ENCODE assay signal across 12 cellular contexts in the genomic region with DNA sequence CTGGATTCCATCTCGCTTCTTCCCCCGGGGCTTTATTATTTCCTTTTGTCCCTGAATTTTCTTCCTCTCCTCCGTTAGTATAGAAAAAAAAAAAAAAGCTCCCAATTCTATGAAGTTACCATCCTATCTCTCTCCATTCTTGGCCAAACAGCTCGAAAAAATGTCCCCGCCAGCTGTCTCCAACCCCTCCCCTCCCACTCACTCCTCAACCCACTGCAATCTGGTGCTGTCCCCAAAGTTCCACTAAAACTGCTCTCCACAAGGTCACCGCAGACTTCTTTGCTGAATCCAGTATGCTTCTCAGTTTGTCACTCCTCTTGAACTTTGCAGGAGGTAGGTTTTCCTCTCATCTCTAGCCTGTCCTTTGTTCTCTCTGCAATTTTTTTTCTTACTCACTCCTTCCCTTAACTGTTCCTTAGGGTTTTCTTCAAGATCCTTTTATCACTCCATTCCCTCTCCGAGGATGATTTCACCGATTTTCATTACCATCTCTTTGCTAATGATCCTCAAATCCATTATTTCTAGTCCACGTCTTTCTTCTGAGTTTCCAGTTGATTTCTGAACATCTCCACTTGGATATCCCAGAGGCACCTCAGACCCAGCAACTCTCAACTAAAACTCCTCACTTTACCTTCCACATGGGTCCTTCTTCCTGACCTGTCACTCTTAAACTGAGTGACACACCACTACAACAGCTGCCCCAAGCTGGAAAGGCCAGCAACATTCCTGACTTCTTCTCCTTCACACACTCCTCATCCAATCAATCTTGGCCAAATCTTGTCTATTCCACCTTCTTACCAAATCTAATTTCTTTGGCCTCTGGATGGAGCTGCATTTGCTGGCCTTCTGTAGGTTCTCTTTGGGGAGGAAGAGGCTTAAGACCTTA. TPM values are rescaled to one million over a fixed set of nuclear protein-coding genes. Genes with fewer than 3 reads are reported as not detected.
DNase-seq lines count a peak whose midpoint lies in the region; ATAC-seq, FAIRE-seq and TF ChIP-seq lines count a peak whose summit lies in the region.
"Had no signal": no experiment of that assay in that cellular context is flagged by ENCODE, and none has a peak within 500 bp of the region (broad histone marks: within the 10 kb centered on the region; RNA-seq: fewer than 3 reads in every experiment).

No MANE protein-coding gene starts in this region.

- H3K27ac ChIP-seq in CD4-positive, alpha-beta memory T cell (ENCODE audit: low read depth, low read length), result peak overlapping the region; percentile 94
- H3K27ac ChIP-seq in astrocyte (ENCODE audit: low read depth, low read length), result no peak overlapping the region
- H3K27ac ChIP-seq in MM.1S (ENCODE audit: low read length), result no peak overlapping the region

- peaks cover 0 to 18% of the 10 kb centered on the region in 2 donors for H3K36me3 Mint-ChIP-seq in CD4-positive, alpha-beta memory T cell
- peaks cover 10% of the 10 kb centered on the region for H3K36me3 Mint-ChIP-seq in HFFc6 (ENCODE audit: low read depth)
- no peaks in the 10 kb centered on the region for H3K36me3 Mint-ChIP-seq in astrocyte (ENCODE audit: low read depth, unreplicated experiment)
- peaks cover 21% of the 10 kb centered on the region for H3K36me3 Mint-ChIP-seq in nephron progenitor cell (ENCODE audit: low read depth)

- peaks cover 8% of the 10 kb centered on the region for H3K36me3 ChIP-seq in CD4-positive, alpha-beta memory T cell (ENCODE audit: insufficient read depth, low read length)
- H3K36me3 ChIP-seq in astrocyte (ENCODE audit: insufficient read depth, low read length) (peaks cover 1% of the 10 kb centered on the region), mucosa of descending colon (ENCODE audit: low read depth) (no peaks in the 10 kb centered on the region), MM.1S (replicated peaks; ENCODE audit: insufficient read depth, low read length) (peaks cover 5% of the 10 kb centered on the region)

- H3K9ac ChIP-seq in astrocyte (ENCODE audit: low read length) (no peak overlapping the region), MM.1S (ENCODE audit: low read length) (no peak overlapping the region)

- no peaks in the 10 kb centered on the region for H3K9me2 ChIP-seq in MM.1S (replicated peaks; ENCODE audit: insufficient read depth, low read length)

- H3K9me3 ChIP-seq in CD4-positive, alpha-beta memory T cell (ENCODE audit: control insufficient read depth in 1 of 2, low read length in 2 of 2), result no peaks in the 10 kb centered on the region
- H3K9me3 ChIP-seq in astrocyte (ENCODE audit: insufficient read depth, low read depth, low read length) (no peaks in the 10 kb centered on the region), mucosa of descending colon (no peaks in the 10 kb centered on the region), MM.1S (replicated peaks; ENCODE audit: insufficient read depth, low read length) (no peaks in the 10 kb centered on the region)

- no peak for DNase-seq in CD4-positive, alpha-beta memory T cell
- no peak for DNase-seq in HFFc6
- DNase-seq in astrocyte (ENCODE audit: low read depth), result no peak
- no peak for DNase-seq in nephron progenitor cell
- DNase-seq in mucosa of descending colon, result no peak
- DNase-seq in NCI-H146 (lab: John Stamatoyannopoulos, UW), result no peak
- no peak for DNase-seq in MM.1S
- DNase-seq in GM19238 (ENCODE audit: insufficient read length, low spot score), result no peak
- DNase-seq: activated CD4-positive, CD25-positive, alpha-beta regulatory T cell; amygdala; NCI-H510A treated with DMSO at 0.1 percent for 48 hours; SHP77 had no signal

- H3K79me2 ChIP-seq in astrocyte (ENCODE audit: insufficient read depth, low read length), result peaks cover 35% of the 10 kb centered on the region
- H3K79me2 ChIP-seq in MM.1S (ENCODE audit: low read length), result peaks cover 32% of the 10 kb centered on the region

- H3K9me3 Mint-ChIP-seq in CD4-positive, alpha-beta memory T cell, result peaks cover 0 to 1% (median 0%) of the 10 kb centered on the region in 8 donors
- H3K9me3 Mint-ChIP-seq in HFFc6, result no peaks in the 10 kb centered on the region
- no peaks in the 10 kb centered on the region for H3K9me3 Mint-ChIP-seq in astrocyte (ENCODE audit: unreplicated experiment)
- H3K9me3 Mint-ChIP-seq in nephron progenitor cell, result peaks cover 9% of the 10 kb centered on the region

- no peak for ATAC-seq in mucosa of descending colon

- H4K20me1 ChIP-seq in astrocyte (ENCODE audit: insufficient read depth, low read length) (peaks cover 27% of the 10 kb centered on the region), MM.1S (ENCODE audit: insufficient read depth, low read length) (peaks cover 6% of the 10 kb centered on the region; the same call in 1 of the 2 replicates)

- peak overlapping the region; percentile 83 to 91 (median 88) for H3K4me3 Mint-ChIP-seq in CD4-positive, alpha-beta memory T cell
- peak overlapping the region; percentile 30 for H3K4me3 Mint-ChIP-seq in HFFc6
- peak overlapping the region; percentile 78 for H3K4me3 Mint-ChIP-seq in astrocyte (ENCODE audit: unreplicated experiment)
- H3K4me3 Mint-ChIP-seq in nephron progenitor cell, result peak overlapping the region; percentile 21

- CTCF ChIA-PET in CD4-positive, alpha-beta memory T cell (lab: Charles Lee; ENCODE audit: partially characterized antibody), result interaction anchor here (0.7 to 2.9 kb wide), 5 partner anchors 11 to 70 kb away, joined by 3 to 17 read pairs (median 4); no protein-coding TSS in a partner anchor

- H3K27me3 ChIP-seq in CD4-positive, alpha-beta memory T cell (ENCODE audit: insufficient read depth, low read length), result no peaks in the 10 kb centered on the region
- H3K27me3 ChIP-seq in astrocyte (ENCODE audit: insufficient read depth, low read length), result no peaks in the 10 kb centered on the region
- no peaks in the 10 kb centered on the region for H3K27me3 ChIP-seq in MM.1S (replicated peaks; ENCODE audit: insufficient read depth, low read length)

- POLR2A ChIA-PET in CD4-positive, alpha-beta memory T cell (lab: Charles Lee; ENCODE audit: partially characterized antibody), result interaction anchor here (0.6 to 3.0 kb wide), 16 partner anchors 10 to 598 kb away, joined by 3 to 18 read pairs (median 6); a partner anchor contains a TSS

- no peak overlapping the region for H3K4me3 ChIP-seq in CD4-positive, alpha-beta memory T cell (ENCODE audit: low read length in 2 of 2)
- H3K4me3 ChIP-seq in astrocyte (ENCODE audit: insufficient read depth, low read depth, low read length), result no peak overlapping the region
- H3K4me3 ChIP-seq in mucosa of descending colon, result no peak overlapping the region
- H3K4me3 ChIP-seq in MM.1S (ENCODE audit: low read length), result no peak overlapping the region

- H3K27me3 Mint-ChIP-seq in CD4-positive, alpha-beta memory T cell, result no peaks in the 10 kb centered on the region
- no peaks in the 10 kb centered on the region for H3K27me3 Mint-ChIP-seq in HFFc6 (ENCODE audit: insufficient read depth)
- H3K27me3 Mint-ChIP-seq in astrocyte (ENCODE audit: low read depth, unreplicated experiment), result no peaks in the 10 kb centered on the region
- H3K27me3 Mint-ChIP-seq in nephron progenitor cell (ENCODE audit: low read depth, poor library complexity), result peaks cover 3% of the 10 kb centered on the region

- peaks cover 22 to 45% (median 36%) of the 10 kb centered on the region in 4 donors for H3K4me1 Mint-ChIP-seq in CD4-positive, alpha-beta memory T cell
- peaks cover 25% of the 10 kb centered on the region for H3K4me1 Mint-ChIP-seq in HFFc6 (ENCODE audit: low read depth)
- peaks cover 10% of the 10 kb centered on the region for H3K4me1 Mint-ChIP-seq in astrocyte (ENCODE audit: low read depth, unreplicated experiment)
- H3K4me1 Mint-ChIP-seq in nephron progenitor cell, result peaks cover 40% of the 10 kb centered on the region

- TF ChIP-seq CTCF in HFFc6 (IDR thresholded peaks at IDR 0.05) (no peak), astrocyte (IDR thresholded peaks at IDR 0.05; ENCODE audit: insufficient read depth, low read depth, low read length) (no peak), nephron progenitor cell (IDR thresholded peaks at IDR 0.05) (no peak), mucosa of descending colon (IDR thresholded peaks at IDR 0.05) (no peak), MM.1S (IDR thresholded peaks at IDR 0.05; ENCODE audit: low read length) (no peak)

- H2AFZ ChIP-seq in astrocyte (ENCODE audit: low read depth, low read length) (no peak overlapping the region), MM.1S (ENCODE audit: low read length) (no peak overlapping the region)

- H3K27ac Mint-ChIP-seq in CD4-positive, alpha-beta memory T cell, result peak overlapping the region; percentile 87 to 98 (median 97)
- H3K27ac Mint-ChIP-seq in HFFc6 (peak overlapping the region; percentile 96), astrocyte (ENCODE audit: unreplicated experiment) (peak overlapping the region; percentile 71), nephron progenitor cell (no peak overlapping the region)

- H3K4me1 ChIP-seq in CD4-positive, alpha-beta memory T cell (ENCODE audit: insufficient read depth, low read length), result peaks cover 36% of the 10 kb centered on the region
- H3K4me1 ChIP-seq in astrocyte (ENCODE audit: insufficient read depth, low read length) (peaks cover 9% of the 10 kb centered on the region), mucosa of descending colon (ENCODE audit: low read depth) (peaks cover 8% of the 10 kb centered on the region), MM.1S (ENCODE audit: low read length) (peaks cover 8% of the 10 kb centered on the region; the same call in 1 of the 2 replicates)

- no peak for FAIRE-seq in astrocyte (lab: Jason Lieb, UNC)

- H3F3A ChIP-seq in MM.1S (ENCODE audit: insufficient read depth, low read length), result peaks cover 17% of the 10 kb centered on the region; the same call in 1 of the 2 replicates

- intact Hi-C loops in CD4-positive, alpha-beta memory T cell (cut with micrococcal nuclease), result loop anchor here (1.0 to 5.0 kb wide), 7 partner anchors 30 to 333 kb away; a partner anchor contains a TSS
- intact Hi-C loops in mucosa of descending colon (cut with DNase I, micrococcal nuclease), result no loop called here

- H3K4me2 ChIP-seq in astrocyte (ENCODE audit: low read length), result no peak overlapping the region
- H3K4me2 ChIP-seq in MM.1S (ENCODE audit: low read depth, low read length), result no peak overlapping the region

RNA-seq across cellular contexts. Expression of a gene that starts 1.5 kb away (rescaled TPM):
- total RNA-seq in CD4-positive, alpha-beta memory T cell, result 100 to 1,000 TPM; 255 to 264 TPM
- polyA plus RNA-seq in CD4-positive, alpha-beta memory T cell, result 100 to 1,000 TPM; 302 to 416 TPM
- 100 to 1,000 TPM; 398 to 555 (median 512) TPM for total RNA-seq in HFFc6 (2021; fragmentation: NEBNext Ultra II Directional; extraction: Animal tissue kit (Norgen Biotek cat#: 25700))
- 413 and 449 TPM in 2 replicates for total RNA-seq in astrocyte
- 100 to 1,000 TPM; 218 to 304 (median 254) TPM for total RNA-seq in mucosa of descending colon

RNA-seq across cellular contexts. Expression of a gene that starts 21.2 kb away (rescaled TPM):
- 100 to 1,000 TPM; 137 to 164 TPM for total RNA-seq in CD4-positive, alpha-beta memory T cell
- 10 to 100 TPM; 33.4 to 49.1 TPM for polyA plus RNA-seq in CD4-positive, alpha-beta memory T cell
- total RNA-seq in HFFc6 (2021; fragmentation: NEBNext Ultra II Directional; extraction: Animal tissue kit (Norgen Biotek cat#: 25700)), result 10 to 100 TPM; 38.0 to 47.8 (median 43.1) TPM
- total RNA-seq in astrocyte (37.3 and 44.3 TPM in 2 replicates), mucosa of descending colon (10 to 100 TPM; 48.4 to 63.4 (median 62.2) TPM)

RNA-seq across cellular contexts. Expression of a gene that starts 29.9 kb away (rescaled TPM):
- total RNA-seq in CD4-positive, alpha-beta memory T cell, result 10 to 100 TPM; 37.8 to 38.9 TPM
- polyA plus RNA-seq in CD4-positive, alpha-beta memory T cell, result 100 to 1,000 TPM; 105 to 130 TPM
- 100 to 1,000 TPM; 236 to 276 (median 265) TPM for total RNA-seq in HFFc6 (2021; fragmentation: NEBNext Ultra II Directional; extraction: Animal tissue kit (Norgen Biotek cat#: 25700))
- total RNA-seq in astrocyte (232 and 282 TPM in 2 replicates), mucosa of descending colon (100 to 1,000 TPM; 105 to 314 (median 209) TPM)

RNA-seq across cellular contexts. Expression of a gene that starts 52.7 kb away (rescaled TPM):
- 10 to 100 TPM; 40.1 to 46.6 TPM for total RNA-seq in CD4-positive, alpha-beta memory T cell
- 10 to 100 TPM; 22.4 to 32.6 TPM for polyA plus RNA-seq in CD4-positive, alpha-beta memory T cell
- 10 to 100 TPM; 30.4 to 41.7 (median 36.3) TPM for total RNA-seq in HFFc6 (2021; fragmentation: NEBNext Ultra II Directional; extraction: Animal tissue kit (Norgen Biotek cat#: 25700))
- total RNA-seq in astrocyte (23.7 and 29.5 TPM in 2 replicates), mucosa of descending colon (10 to 100 TPM; 57.2 to 97.6 (median 75.4) TPM)

Comparison
In these comparisons a context has a peak if more than half of its experiments do, and no peak if none do; other contexts are left out.
1. H3K4me3 Mint-ChIP-seq: peak in every context shown above with its lines; median percentile 88 in CD4-positive, alpha-beta memory T cell; 78 in astrocyte; 30 in HFFc6; 21 in nephron progenitor cell.